1 cellular context compared by ENCODE assay signal in genomic region chr1:62295921-62296451, GRCh38.
TF ChIP-seq lines count a peak whose summit lies in the region.

No MANE protein-coding gene starts in this region.

TF ChIP-seq in HEK293, 187 proteins besides CTCF, POLR2A, EP300 and RAD21 (continued from another document):
- TF ChIP-seq ZNF488 (tag by site-specific recombination; IDR thresholded peaks at IDR 0.05) (no peak), REST (tag by site-specific recombination; IDR thresholded peaks at IDR 0.05) (no peak), ZXDB (tag by site-specific recombination; IDR thresholded peaks at IDR 0.05) (0 out of 2 replicates have a peak, but pooled peaks have one; percentile 19), ZNF473 (tag by site-specific recombination; IDR thresholded peaks at IDR 0.05) (no peak), HIC1 (tag by site-specific recombination; IDR thresholded peaks at IDR 0.05) (no peak), ZNF580 (tag by site-specific recombination; IDR thresholded peaks at IDR 0.05) (no peak), ZNF311 (tag by site-specific recombination; IDR thresholded peaks at IDR 0.05; ENCODE audit: borderline replicate concordance) (no peak), ZFHX2 (tag by site-specific recombination; conservative IDR thresholded peaks at IDR 0.05) (peak; percentile 59), SCRT1 (tag by site-specific recombination; IDR thresholded peaks at IDR 0.05; ENCODE audit: borderline replicate concordance) (no peak), ZNF571 (tag by site-specific recombination; IDR thresholded peaks at IDR 0.05) (no peak), ZNF19 (tag by site-specific recombination; IDR thresholded peaks at IDR 0.05; ENCODE audit: low read depth) (no peak), PBX3 (CRISPR knock-in tag; IDR thresholded peaks at IDR 0.05) (no peak), ZNF121 (tag by site-specific recombination; IDR thresholded peaks at IDR 0.05) (no peak), ZNF518A (tag by site-specific recombination; conservative IDR thresholded peaks at IDR 0.05; ENCODE audit: low read depth) (no peak), SALL2 (tag by site-specific recombination; IDR thresholded peaks at IDR 0.05; ENCODE audit: borderline replicate concordance) (no peak), KLF9 (tag by site-specific recombination; IDR thresholded peaks at IDR 0.05; ENCODE audit: low read depth) (no peak), ZNF140 (tag by site-specific recombination; IDR thresholded peaks at IDR 0.05) (no peak), GLI4 (tag by site-specific recombination; IDR thresholded peaks at IDR 0.05) (no peak), ZNF76 (tag by site-specific recombination; IDR thresholded peaks at IDR 0.05; ENCODE audit: borderline replicate concordance, low read depth) (no peak), ZBTB26 (tag by site-specific recombination; optimal IDR thresholded peaks at IDR 0.05) (no peak), TCF7L2 (IDR thresholded peaks at IDR 0.05; ENCODE audit: borderline replicate concordance, low read depth, low read length) (no peak), HOXD13 (CRISPR knock-in tag; IDR thresholded peaks at IDR 0.05; ENCODE audit: borderline replicate concordance) (no peak), ZNF555 (tag by site-specific recombination; conservative IDR thresholded peaks at IDR 0.05) (no peak), BCL6B (tag by site-specific recombination; IDR thresholded peaks at IDR 0.05) (no peak), YY2 (tag by site-specific recombination; IDR thresholded peaks at IDR 0.05) (no peak), PRDM1 (tag by site-specific recombination; IDR thresholded peaks at IDR 0.05) (peak; percentile 62)
